Comparison of ENCODE assay signal across 9 cellular contexts in the genomic region with DNA sequence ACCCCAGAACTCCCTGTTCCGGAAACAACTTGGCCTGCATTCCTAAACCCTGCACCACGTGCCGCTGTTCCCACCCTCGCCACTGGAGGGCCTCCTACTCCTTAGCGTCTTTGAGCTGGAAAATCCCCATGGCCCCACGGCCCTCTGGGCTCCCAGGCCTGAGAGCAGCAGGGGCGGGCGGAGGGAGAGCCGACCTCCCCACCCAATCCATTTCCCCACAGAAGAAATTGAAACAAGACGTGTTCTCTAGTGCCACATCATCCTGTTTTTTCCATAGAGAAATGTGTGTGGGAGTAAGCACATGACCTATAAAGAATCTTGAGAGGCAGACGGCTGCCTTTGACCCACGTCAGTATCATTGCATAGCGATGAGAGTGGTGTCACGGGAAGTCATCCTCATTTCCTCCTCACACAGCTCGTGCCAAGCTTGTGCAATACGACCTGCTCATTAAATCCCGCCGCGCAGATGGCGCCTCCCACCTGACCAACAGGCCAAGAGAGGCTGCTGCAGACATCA.
A peak's percentile ranks its signal among the peaks of the same experiment; 100 is the strongest.
DNase-seq lines count a peak whose midpoint lies in the region; ATAC-seq and TF ChIP-seq lines count a peak whose summit lies in the region.
"Had no signal": no experiment of that assay in that cellular context is flagged by ENCODE, and none has a peak within 500 bp of the region (broad histone marks: within the 10 kb centered on the region; RNA-seq: fewer than 3 reads in every experiment).

No MANE protein-coding gene starts in this region.

- ATAC-seq in HG03139 (IDR thresholded peaks at IDR 0.05; ENCODE audit: unreplicated experiment) (no peak), GM18861 (IDR thresholded peaks at IDR 0.05; ENCODE audit: unreplicated experiment) (no peak)

- H3K27ac Mint-ChIP-seq in activated CD4-positive, alpha-beta memory T cell treated with anti-CD3 and anti-CD28 coated beads for 36 hours, result no peak overlapping the region

- H3K4me1 Mint-ChIP-seq in activated CD4-positive, alpha-beta memory T cell treated with anti-CD3 and anti-CD28 coated beads for 36 hours (ENCODE audit: low read depth), result no peaks in the 10 kb centered on the region

- H3K4me1 ChIP-seq in ascending aorta, result no peaks in the 10 kb centered on the region

- no peaks in the 10 kb centered on the region for H3K27me3 ChIP-seq in ascending aorta

- POLR2A ChIA-PET in activated CD4-positive, alpha-beta memory T cell treated with anti-CD3 and anti-CD28 coated beads for 36 hours (lab: Charles Lee), result no interaction called here

- no peaks in the 10 kb centered on the region for H3K36me3 ChIP-seq in ascending aorta
- H3K36me3 ChIP-seq: neutrophil had no signal

- CTCF ChIA-PET in activated CD4-positive, alpha-beta memory T cell treated with anti-CD3 and anti-CD28 coated beads for 36 hours (lab: Charles Lee), result no interaction called here

- H3K4me3 ChIP-seq in ascending aorta, result peak overlapping the region in 1 of 2 donors; percentile 10

- H3K27ac ChIP-seq in ascending aorta, result no peak overlapping the region
- H3K27ac ChIP-seq: neutrophil had no signal

- no peaks in the 10 kb centered on the region for H3K9me3 ChIP-seq in ascending aorta
- H3K9me3 ChIP-seq: neutrophil had no signal

- no peaks in the 10 kb centered on the region for H3K36me3 Mint-ChIP-seq in activated CD4-positive, alpha-beta memory T cell treated with anti-CD3 and anti-CD28 coated beads for 36 hours

- TF ChIP-seq CTCF in ascending aorta (IDR thresholded peaks at IDR 0.05), result peak; percentile 35 to 54 (median 40)

- H3K9me3 Mint-ChIP-seq in activated CD4-positive, alpha-beta memory T cell treated with anti-CD3 and anti-CD28 coated beads for 36 hours, result peaks cover 2% of the 10 kb centered on the region

- H3K27me3 Mint-ChIP-seq in activated CD4-positive, alpha-beta memory T cell treated with anti-CD3 and anti-CD28 coated beads for 36 hours, result no peaks in the 10 kb centered on the region

- intact Hi-C loops in ascending aorta (cut with DNase I), result loop anchor here (1.0 kb wide), 1 partner anchor 139 kb away; no protein-coding TSS in a partner anchor
- intact Hi-C loops in activated CD4-positive, alpha-beta memory T cell treated with anti-CD3 and anti-CD28 coated beads for 36 hours (cut with micrococcal nuclease), result no loop called here

- H3K4me3 Mint-ChIP-seq in activated CD4-positive, alpha-beta memory T cell treated with anti-CD3 and anti-CD28 coated beads for 36 hours, result no peak overlapping the region

- DNase-seq in EL (peak; percentile 99), NCI-H1105 (lab: John Stamatoyannopoulos, UW) (peak; percentile 53), ascending aorta (ENCODE audit: low spot score in 2 of 2) (peak in 1 of 2 donors; percentile 88), iPS DF 19.7 (ENCODE audit: low read depth, low spot score) (peak; percentile 25), stromal cell of bone marrow (ENCODE audit: low read depth) (peak; percentile 99)
- DNase-seq in activated CD4-positive, alpha-beta memory T cell treated with anti-CD3 and anti-CD28 coated beads for 36 hours, result no peak
